In genomic region chrX:35548003-35548402, GRCh38 we compare ENCODE assay signal across 3 cellular contexts.
A peak's percentile ranks its signal among the peaks of the same experiment; 100 is the strongest.
DNase-seq lines count a peak whose midpoint lies in the region; ATAC-seq, FAIRE-seq and TF ChIP-seq lines count a peak whose summit lies in the region.
"Not testable (repeated sequence)": the region's sequence is repeated elsewhere in the genome, so short reads cannot be mapped to it uniquely, and the experiment has no call there.

No MANE protein-coding gene starts in this region.

- CTCF ChIA-PET in A549 (lab: Yijun Ruan, JAX); HEK293 (lab: Yijun Ruan, JAX): not testable (repeated sequence)

- not testable (repeated sequence) for ATAC-seq in A549; central memory CD8-positive, alpha-beta T cell (replicated peaks; ENCODE audit: extremely low read depth, poor library complexity, severe bottlenecking)

- TF ChIP-seq CTCF in A549 (IDR thresholded peaks at IDR 0.05); HEK293 (tag by site-specific recombination; IDR thresholded peaks at IDR 0.05): not testable (repeated sequence)

- not testable (repeated sequence) for H3K27ac ChIP-seq in A549; HEK293 (ENCODE audit: extremely low read depth, low read depth, low read length)

- H3K27me3 Mint-ChIP-seq in central memory CD8-positive, alpha-beta T cell, result not testable (repeated sequence)

- TF ChIP-seq EP300 in A549 (IDR thresholded peaks at IDR 0.05), result not testable (repeated sequence)

- H3K27ac Mint-ChIP-seq in central memory CD8-positive, alpha-beta T cell (ENCODE audit: low read depth), result peak overlapping the region; percentile 78

- FAIRE-seq in A549 (lab: Jason Lieb, UNC), result peak; percentile 18

- not testable (repeated sequence) for H3K4me3 ChIP-seq in A549; HEK293 (ENCODE audit: low read depth, low read length)

- H3K9me3 Mint-ChIP-seq in central memory CD8-positive, alpha-beta T cell, result not testable (repeated sequence)

- POLR2A ChIA-PET in A549 (lab: Yijun Ruan, JAX); HEK293 (lab: Yijun Ruan, JAX): not testable (repeated sequence)

- H3K9me3 ChIP-seq in A549; HEK293 (ENCODE audit: control insufficient read depth, insufficient read depth, low read depth, low read length): not testable (repeated sequence)

- not testable (repeated sequence) for TF ChIP-seq POLR2A in A549 (IDR thresholded peaks at IDR 0.05; ENCODE audit: low read length)

- 31% methylated on average over 8 of the region's 8 CpGs for WGBS in A549 (ENCODE audit: missing lambda C conversion rate)

- not testable (repeated sequence) for H3K4me1 ChIP-seq in A549; HEK293 (ENCODE audit: control insufficient read depth, insufficient read depth, low read length)

- TF ChIP-seq RAD21 in A549 (conservative IDR thresholded peaks at IDR 0.05 in 1 of 2, IDR thresholded peaks at IDR 0.05 in 1 of 2), result not testable (repeated sequence)

- DNase-seq in A549 (ENCODE audit: low read depth in 1 of 2, low spot score in 1 of 2); central memory CD8-positive, alpha-beta T cell (ENCODE audit: low spot score in 2 of 2): not testable (repeated sequence)

- H3K4me3 Mint-ChIP-seq in central memory CD8-positive, alpha-beta T cell, result not testable (repeated sequence)

- not testable (repeated sequence) for H3K36me3 Mint-ChIP-seq in central memory CD8-positive, alpha-beta T cell (ENCODE audit: insufficient read depth)

- H3K4me2 ChIP-seq in A549, result not testable (repeated sequence)

- not testable (repeated sequence) for H3K4me1 Mint-ChIP-seq in central memory CD8-positive, alpha-beta T cell

- not testable (repeated sequence) for H3K36me3 ChIP-seq in HEK293 (ENCODE audit: control insufficient read depth in 2 of 2, insufficient read depth in 1 of 2, low read length in 2 of 2)

TF ChIP-seq in HEK293, 187 proteins besides CTCF, POLR2A, EP300 and RAD21:
- TF ChIP-seq PRDM1 (tag by site-specific recombination; IDR thresholded peaks at IDR 0.05), result peak; percentile 94
